Comparison of ENCODE assay signal across 18 cellular contexts in genomic region chr2:20622731-20623130, GRCh38. TPM values are rescaled to one million over a fixed set of nuclear protein-coding genes. Genes with fewer than 3 reads are reported as not detected.
A peak's percentile ranks its signal among the peaks of the same experiment; 100 is the strongest.
DNase-seq lines count a peak whose midpoint lies in the region; ATAC-seq and TF ChIP-seq lines count a peak whose summit lies in the region.
"Had no signal": no experiment of that assay in that cellular context is flagged by ENCODE, and none has a peak within 500 bp of the region (broad histone marks: within the 10 kb centered on the region; RNA-seq: fewer than 3 reads in every experiment).

No MANE protein-coding gene starts in this region.

- WGBS in gastroesophageal sphincter (ENCODE audit: low coverage in 1 of 2), 2 donors, result 60% methylated on average over 1 of the region's 10 CpGs; no CpG with 5 or more reads in 1 of the 2 donors
- 82% methylated on average over 10 of the region's 10 CpGs; no CpG with 5 or more reads in 1 of the 2 donors for WGBS in transverse colon (ENCODE audit: low coverage in 1 of 2), 2 donors

- H3K4me3 Mint-ChIP-seq in stimulated activated memory B cell treated with anti-CD40 and anti-IgM and Interleukin-4, amounts not matched to agents 10 μg/mL and 1 μg/mL and 100 μg/mL, for 72 hours, result no peak overlapping the region
- no peak overlapping the region for H3K4me3 Mint-ChIP-seq in T-helper 2 cell treated with Interferon-gamma antibody and Interleukin-4, amounts not matched to agents 5 μg/mL and 100 μg/mL, for 36 hours
- H3K4me3 Mint-ChIP-seq: activated CD4-positive, alpha-beta T cell treated with anti-CD3 and anti-CD28 coated beads, Interleukin-2, amount 10 ng/mL, durations not matched to agents 24 days and 14 days; CD4-positive, alpha-beta T cell had no signal

- H3K9me3 ChIP-seq in Peyer's patch (no peaks in the 10 kb centered on the region), gastroesophageal sphincter (no peaks in the 10 kb centered on the region), transverse colon (no peaks in the 10 kb centered on the region)

- no peak for TF ChIP-seq CTCF in Peyer's patch (IDR thresholded peaks at IDR 0.05)
- TF ChIP-seq CTCF in gastroesophageal sphincter (IDR thresholded peaks at IDR 0.05), result no peak
- TF ChIP-seq CTCF in transverse colon (IDR thresholded peaks at IDR 0.05), result no peak

- H3K27me3 ChIP-seq in Peyer's patch (no peaks in the 10 kb centered on the region), gastroesophageal sphincter (no peaks in the 10 kb centered on the region), transverse colon (no peaks in the 10 kb centered on the region)

- no peak overlapping the region for H3K27ac ChIP-seq in Peyer's patch
- H3K27ac ChIP-seq in gastroesophageal sphincter, result peak overlapping the region in 3 of 4 donors; percentile 98 to 99 (median 99)
- H3K27ac ChIP-seq in transverse colon, result no peak overlapping the region
- H3K27ac ChIP-seq: HL-60, KMS-11, RWPE1 had no signal

- H3K4me1 ChIP-seq in Peyer's patch, result peaks cover 0 to 31% (median 0%) of the 10 kb centered on the region in 4 donors
- H3K4me1 ChIP-seq in gastroesophageal sphincter, result peaks cover 8 to 94% (median 42%) of the 10 kb centered on the region in 3 donors
- peaks cover 14 to 30% (median 24%) of the 10 kb centered on the region in 4 donors for H3K4me1 ChIP-seq in transverse colon

- peaks cover 69% of the 10 kb centered on the region for H3K36me3 Mint-ChIP-seq in stimulated activated memory B cell treated with anti-CD40 and anti-IgM and Interleukin-4, amounts not matched to agents 10 μg/mL and 1 μg/mL and 100 μg/mL, for 72 hours
- peaks cover 3% of the 10 kb centered on the region for H3K36me3 Mint-ChIP-seq in T-helper 2 cell treated with Interferon-gamma antibody and Interleukin-4, amounts not matched to agents 5 μg/mL and 100 μg/mL, for 36 hours (ENCODE audit: low read depth)

- H3K4me3 ChIP-seq in Peyer's patch (no peak overlapping the region), gastroesophageal sphincter (no peak overlapping the region), transverse colon (no peak overlapping the region)
- H3K4me3 ChIP-seq: GM12878 had no signal

- no peaks in the 10 kb centered on the region for H3K4me1 Mint-ChIP-seq in stimulated activated memory B cell treated with anti-CD40 and anti-IgM and Interleukin-4, amounts not matched to agents 10 μg/mL and 1 μg/mL and 100 μg/mL, for 72 hours
- H3K4me1 Mint-ChIP-seq in T-helper 2 cell treated with Interferon-gamma antibody and Interleukin-4, amounts not matched to agents 5 μg/mL and 100 μg/mL, for 36 hours (ENCODE audit: low read depth), result no peaks in the 10 kb centered on the region
- H3K4me1 Mint-ChIP-seq: activated CD4-positive, alpha-beta T cell treated with anti-CD3 and anti-CD28 coated beads, Interleukin-2, amount 10 ng/mL, durations not matched to agents 24 days and 14 days had no signal

- DNase-seq in Peyer's patch (peak in 2 of 3 donors; percentile 33 to 40), myocyte (ENCODE audit: low read depth) (peak; percentile 40), transverse colon (peak; percentile 6), activated T-cell treated with anti-CD3 and anti-CD28 coated beads for 4 hours (no peak)
- no peak for DNase-seq in T-helper 2 cell treated with Interferon-gamma antibody and Interleukin-4, amounts not matched to agents 5 μg/mL and 100 μg/mL, for 36 hours (ENCODE audit: low spot score)
- DNase-seq: activated CD4-positive, alpha-beta T cell treated with anti-CD3 and anti-CD28 coated beads, Interleukin-2, amount 10 ng/mL, durations not matched to agents 24 days and 14 days; amygdala; CD4-positive, alpha-beta T cell; mammary epithelial cell; NCI-H1417 treated with DMSO at 0.1 percent for 48 hours; NCI-H510A treated with DMSO at 0.1 percent for 48 hours had no signal

- TF ChIP-seq EP300 in gastroesophageal sphincter (IDR thresholded peaks at IDR 0.05) (no peak), transverse colon (IDR thresholded peaks at IDR 0.05; ENCODE audit: low read depth) (no peak)

- H3K27ac Mint-ChIP-seq in stimulated activated memory B cell treated with anti-CD40 and anti-IgM and Interleukin-4, amounts not matched to agents 10 μg/mL and 1 μg/mL and 100 μg/mL, for 72 hours, result no peak overlapping the region
- H3K27ac Mint-ChIP-seq in T-helper 2 cell treated with Interferon-gamma antibody and Interleukin-4, amounts not matched to agents 5 μg/mL and 100 μg/mL, for 36 hours, result no peak overlapping the region
- H3K27ac Mint-ChIP-seq: activated CD4-positive, alpha-beta T cell treated with anti-CD3 and anti-CD28 coated beads, Interleukin-2, amount 10 ng/mL, durations not matched to agents 24 days and 14 days; CD4-positive, alpha-beta T cell had no signal

- in situ Hi-C loops in transverse colon (cut with MboI; ENCODE audit: low pct_ligation_motif_present in 1 of 4, low pct_unique_long_range_greater_than_20kb in 1 of 4, low sequenced_read_pairs in 3 of 4), result no loop called here

- H3K36me3 ChIP-seq in Peyer's patch (peaks cover 0 to 49% (median 0%) of the 10 kb centered on the region in 3 donors), gastroesophageal sphincter (peaks cover 0 to 57% of the 10 kb centered on the region in 2 donors), transverse colon (peaks cover 0 to 34% (median 3%) of the 10 kb centered on the region in 4 donors)

- no peak for TF ChIP-seq POLR2A in Peyer's patch (IDR thresholded peaks at IDR 0.05)
- TF ChIP-seq POLR2A in gastroesophageal sphincter (IDR thresholded peaks at IDR 0.05), result no peak
- TF ChIP-seq POLR2A in transverse colon (IDR thresholded peaks at IDR 0.05), result no peak

- intact Hi-C loops in transverse colon (cut with DNase I; ENCODE audit: low total_unique reads), result no loop called here

- no peaks in the 10 kb centered on the region for H3K9me3 Mint-ChIP-seq in stimulated activated memory B cell treated with anti-CD40 and anti-IgM and Interleukin-4, amounts not matched to agents 10 μg/mL and 1 μg/mL and 100 μg/mL, for 72 hours
- H3K9me3 Mint-ChIP-seq in T-helper 2 cell treated with Interferon-gamma antibody and Interleukin-4, amounts not matched to agents 5 μg/mL and 100 μg/mL, for 36 hours, result no peaks in the 10 kb centered on the region
- H3K9me3 Mint-ChIP-seq: activated CD4-positive, alpha-beta T cell treated with anti-CD3 and anti-CD28 coated beads, Interleukin-2, amount 10 ng/mL, durations not matched to agents 24 days and 14 days; CD4-positive, alpha-beta T cell had no signal

- no peaks in the 10 kb centered on the region for H3K27me3 Mint-ChIP-seq in stimulated activated memory B cell treated with anti-CD40 and anti-IgM and Interleukin-4, amounts not matched to agents 10 μg/mL and 1 μg/mL and 100 μg/mL, for 72 hours
- H3K27me3 Mint-ChIP-seq in T-helper 2 cell treated with Interferon-gamma antibody and Interleukin-4, amounts not matched to agents 5 μg/mL and 100 μg/mL, for 36 hours (ENCODE audit: low read depth), result no peaks in the 10 kb centered on the region
- H3K27me3 Mint-ChIP-seq: activated CD4-positive, alpha-beta T cell treated with anti-CD3 and anti-CD28 coated beads, Interleukin-2, amount 10 ng/mL, durations not matched to agents 24 days and 14 days; CD4-positive, alpha-beta T cell had no signal

- ATAC-seq in gastroesophageal sphincter (no peak), HG03025 (IDR thresholded peaks at IDR 0.05; ENCODE audit: low FRiP score, unreplicated experiment) (no peak)
- ATAC-seq in stimulated activated memory B cell treated with anti-CD40 and anti-IgM and Interleukin-4, amounts not matched to agents 10 μg/mL and 1 μg/mL and 100 μg/mL, for 72 hours, result no peak
- ATAC-seq: GM12878 had no signal

RNA-seq across cellular contexts. Expression of gene HS1BP3, which starts 28.2 kb away (rescaled TPM):
- total RNA-seq in Peyer's patch, result 10 to 100 TPM; 33.1 to 63.0 (median 41.0) TPM
- 10 to 100 TPM; 42.8 to 89.1 (median 61.4) TPM for total RNA-seq in gastroesophageal sphincter
- 24.9 and 35.0 TPM in 2 replicates for total RNA-seq in myocyte
- 21.2 TPM for polyA plus RNA-seq in myocyte (2012)
- total RNA-seq in transverse colon, result 10 to 100 TPM; 29.5 to 44.2 (median 33.1) TPM

RNA-seq across cellular contexts. Expression of gene GDF7, which starts 44.2 kb away (rescaled TPM):
- 1 to 10 TPM in 1 of 4 donors, under 1 TPM in 3; 0.09 to 1.7 (median 0.38) TPM for total RNA-seq in Peyer's patch
- total RNA-seq in gastroesophageal sphincter, result 10 to 100 TPM in 3 of 4 donors, 1 to 10 TPM in 1; 1.2 to 19.9 (median 15.3) TPM
- total RNA-seq in myocyte, result not detected in 2 replicates
- polyA plus RNA-seq in myocyte (2012), result 0.05 TPM
- total RNA-seq in transverse colon, result 1 to 10 TPM in 1 of 4 donors, under 1 TPM in 3; 0.20 to 1.1 (median 0.58) TPM
- polyA plus RNA-seq: mammary epithelial cell had no signal

Comparison
In these comparisons a context has a peak if more than half of its experiments do, and no peak if none do; other contexts are left out.
1. DNase-seq: peak in Peyer's patch (2 of 3), myocyte (single experiment) and transverse colon (single experiment); none in activated T-cell treated with anti-CD3 and anti-CD28 coated beads for 4 hours (single experiment) and T-helper 2 cell treated with Interferon-gamma antibody and Interleukin-4, amounts not matched to agents 5 μg/mL and 100 μg/mL, for 36 hours (single experiment).
2. H3K27ac ChIP-seq: peak in gastroesophageal sphincter (3 of 4); none in Peyer's patch (0 of 4) and transverse colon (0 of 4).